Comparison of ENCODE assay signal across 18 cellular contexts in genomic region chr7:36942062-36942461, GRCh38.
"Had no signal": no experiment of that assay in that cellular context is flagged by ENCODE, and none has a peak within 500 bp of the region (broad histone marks: within the 10 kb centered on the region; RNA-seq: fewer than 3 reads in every experiment).

No MANE protein-coding gene starts in this region.

- DNase-seq: colonic mucosa; effector CD8-positive, alpha-beta T cell; heart left ventricle; kidney glomerular epithelial cell; mammary epithelial cell; nucleus accumbens; ovary; right cardiac atrium; stimulated activated CD4-positive, alpha-beta T cell treated with anti-CD3 and anti-CD28 coated beads, Interleukin-2, amount 100 ng/mL, for 48 hours; stimulated activated naive CD8-positive, alpha-beta T cell treated with anti-CD3 and anti-CD28 coated beads, Interleukin-15, Interleukin-2, amounts not matched to agents 100 U/mL and 50 U/mL, for 24 hours; tibial artery; upper lobe of left lung; uterus had no signal

- H3K27me3 Mint-ChIP-seq: natural killer cell treated with Interleukin-12 subunit alpha and Interleukin-12 subunit beta and Interleukin-15 and Interleukin-18, amount 100 ng/mL, for 72 hours had no signal

- H3K4me1 Mint-ChIP-seq: neural progenitor cell had no signal

- H3K9me3 ChIP-seq: ovary had no signal

- H2AFZ ChIP-seq: neural progenitor cell had no signal

- H3K27me3 ChIP-seq: colonic mucosa, heart left ventricle, neural progenitor cell, ovary, tibial artery, upper lobe of left lung, uterus had no signal

- H3K4me1 ChIP-seq: colonic mucosa, uterus had no signal

- H3K27ac ChIP-seq: colonic mucosa, heart left ventricle, neural progenitor cell, ovary, tibial artery, upper lobe of left lung, uterus had no signal

- ATAC-seq: heart left ventricle; left lobe of liver; natural killer cell treated with Interleukin-12 subunit alpha and Interleukin-12 subunit beta and Interleukin-15 and Interleukin-18, amount 100 ng/mL, for 72 hours; right cardiac atrium; stimulated activated effector memory CD8-positive, alpha-beta T cell treated with anti-CD3 and anti-CD28 coated beads, Interleukin-12 subunit alpha, Interleukin-12 subunit beta, amount 100 ng/mL, for 72 hours; stimulated activated naive CD8-positive, alpha-beta T cell treated with anti-CD3 and anti-CD28 coated beads, Interleukin-15, Interleukin-2, amounts not matched to agents 100 U/mL and 50 U/mL, for 24 hours had no signal

- H3K36me3 ChIP-seq: colonic mucosa, neural progenitor cell, ovary, uterus had no signal

- H3K27ac Mint-ChIP-seq: natural killer cell treated with Interleukin-12 subunit alpha and Interleukin-12 subunit beta and Interleukin-15 and Interleukin-18, amount 100 ng/mL, for 72 hours; neural progenitor cell; stimulated activated effector memory CD8-positive, alpha-beta T cell treated with anti-CD3 and anti-CD28 coated beads, Interleukin-12 subunit alpha, Interleukin-12 subunit beta, amount 100 ng/mL, for 72 hours had no signal

- H3K4me3 Mint-ChIP-seq: natural killer cell treated with Interleukin-12 subunit alpha and Interleukin-12 subunit beta and Interleukin-15 and Interleukin-18, amount 100 ng/mL, for 72 hours; neural progenitor cell; stimulated activated effector memory CD8-positive, alpha-beta T cell treated with anti-CD3 and anti-CD28 coated beads, Interleukin-12 subunit alpha, Interleukin-12 subunit beta, amount 100 ng/mL, for 72 hours had no signal

- H3K4me3 ChIP-seq: colonic mucosa, heart left ventricle, neural progenitor cell, ovary, smooth muscle cell, tibial artery, upper lobe of left lung, uterus had no signal

- H3K4me2 ChIP-seq: neural progenitor cell, smooth muscle cell had no signal

- H3K9ac ChIP-seq: neural progenitor cell had no signal
